Comparison of ENCODE assay signal across 23 cellular contexts in the genomic region with DNA sequence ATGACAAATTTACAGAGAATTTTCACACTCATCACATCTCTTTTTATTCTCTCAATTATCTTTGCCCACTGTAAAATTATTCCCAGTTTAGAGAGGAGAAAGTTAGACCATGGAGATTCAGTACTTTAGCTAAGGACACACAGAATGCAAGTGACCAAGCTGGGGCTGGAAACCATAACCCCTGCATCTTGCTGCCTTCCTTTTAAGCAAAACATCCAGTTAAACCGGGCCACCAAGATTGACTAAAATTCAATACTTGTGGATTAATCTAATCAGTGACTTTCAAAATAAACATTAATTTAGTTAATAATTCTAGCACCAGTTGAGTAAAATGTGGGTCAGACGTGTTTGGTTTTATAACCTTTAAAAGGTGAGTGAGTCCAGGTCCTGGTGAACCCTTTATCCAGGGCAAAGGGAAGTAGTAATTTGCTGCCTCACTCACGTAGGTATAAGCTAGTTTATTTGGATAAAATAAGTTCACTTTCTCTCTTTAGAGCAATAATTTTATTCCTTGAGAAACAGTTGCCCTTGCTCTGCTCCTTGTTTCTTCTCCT. TPM values are rescaled to one million over a fixed set of nuclear protein-coding genes. Genes with fewer than 3 reads are reported as not detected.
"Had no signal": no experiment of that assay in that cellular context is flagged by ENCODE, and none has a peak within 500 bp of the region (broad histone marks: within the 10 kb centered on the region; RNA-seq: fewer than 3 reads in every experiment).

No MANE protein-coding gene starts in this region.

- H3K36me3 ChIP-seq: SJSA1 had no signal

- H3K4me3 ChIP-seq: SJSA1, SK-N-MC had no signal

- H3K9me3 ChIP-seq: SJSA1 had no signal

- H3K27me3 ChIP-seq: SJSA1 had no signal

- H3K4me1 ChIP-seq: SJSA1 had no signal

- H3K27ac ChIP-seq: KMS-11, SJSA1, SK-N-MC had no signal

- DNase-seq: IMR-90, Kasumi-1, MM.1S, NCI-H1092 treated with DMSO at 0.1 percent for 48 hours, NCI-H1436, NCI-H187, NCI-H2029, NCI-H2081 treated with DMSO at 0.1 percent for 48 hours, NCI-H2171, NCI-H226, NCI-H446, NCI-H510A, NCI-H524 treated with DMSO at 0.1 percent for 48 hours, NCI-H69, NCI-H774, Right ventricle myocardium superior, RPMI8226, SIG-M5 had no signal

RNA-seq across cellular contexts. Expression of a gene that starts 1.9 kb away (rescaled TPM):
- total RNA-seq: HT-29, IMR-90, M059J, SJSA1 had no signal
